Comparison of ENCODE assay signal across 1 cellular context in the genomic region with DNA sequence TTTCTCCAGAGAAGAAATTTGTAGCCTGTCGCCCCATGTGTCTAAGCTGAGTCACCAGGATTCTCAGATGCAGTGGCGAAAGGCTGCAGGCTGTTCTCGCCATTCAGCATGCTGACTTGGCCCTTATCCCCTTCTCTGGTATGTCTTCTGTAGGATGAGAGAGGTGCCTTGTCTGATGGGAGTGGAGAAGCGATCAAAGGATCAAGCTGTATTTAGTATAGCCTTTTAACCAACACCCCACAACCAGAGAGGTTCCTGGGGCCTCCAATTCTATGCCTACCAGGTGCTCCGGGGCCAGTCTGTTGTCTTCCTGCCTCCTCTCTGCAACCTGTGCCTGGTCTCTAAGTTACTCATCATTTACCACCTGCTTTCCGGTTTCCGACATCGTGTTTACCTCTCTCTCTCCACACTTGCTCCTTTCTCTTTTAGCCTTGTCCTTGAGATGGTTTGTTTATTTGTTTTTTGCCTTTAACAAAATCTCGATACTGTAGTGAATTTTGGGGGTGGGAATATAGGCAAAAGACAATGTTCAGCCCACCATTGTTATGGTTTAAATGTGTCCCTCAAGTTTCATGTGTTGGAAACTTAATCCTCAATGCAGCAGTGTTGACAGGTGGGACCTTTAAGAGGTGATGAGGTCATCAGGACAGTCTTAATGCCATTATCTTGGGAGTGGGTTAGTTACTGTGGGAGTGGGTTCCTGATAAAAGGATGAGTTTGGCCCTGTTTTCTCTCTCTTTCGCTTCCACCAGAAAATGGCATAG.
TF ChIP-seq lines count a peak whose summit lies in the region.

No MANE protein-coding gene starts in this region.

TF ChIP-seq in SK-N-SH, 30 proteins besides CTCF, POLR2A, EP300 and RAD21 (continued from another document):
- TF ChIP-seq ZBTB33 (IDR thresholded peaks at IDR 0.05; ENCODE audit: borderline replicate concordance, low read depth) (no peak), FOSL2 (IDR thresholded peaks at IDR 0.05; ENCODE audit: borderline replicate concordance, low read depth) (peak; percentile 47; the same call in 1 of the 2 replicates), GABPA (IDR thresholded peaks at IDR 0.05; ENCODE audit: low read depth) (no peak), MEF2A (IDR thresholded peaks at IDR 0.05; ENCODE audit: borderline replicate concordance, low read depth) (no peak), JUND (IDR thresholded peaks at IDR 0.05) (peak; percentile 42; the same call in 1 of the 2 replicates), TCF12 (IDR thresholded peaks at IDR 0.05) (peak; percentile 38; the same call in 1 of the 2 replicates)
- TF ChIP-seq, protein P1, sequence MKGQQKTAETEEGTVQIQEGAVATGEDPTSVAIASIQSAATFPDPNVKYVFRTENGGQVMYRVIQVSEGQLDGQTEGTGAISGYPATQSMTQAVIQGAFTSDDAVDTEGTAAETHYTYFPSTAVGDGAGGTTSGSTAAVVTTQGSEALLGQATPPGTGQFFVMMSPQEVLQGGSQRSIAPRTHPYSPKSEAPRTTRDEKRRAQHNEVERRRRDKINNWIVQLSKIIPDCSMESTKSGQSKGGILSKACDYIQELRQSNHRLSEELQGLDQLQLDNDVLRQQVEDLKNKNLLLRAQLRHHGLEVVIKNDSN (IDR thresholded peaks at IDR 0.05; ENCODE audit: borderline replicate concordance, low read depth): no peak
